ENCODE assay signal across 16 cellular contexts in genomic region chr10:46553238-46554049, GRCh38. TPM values are rescaled to one million over a fixed set of nuclear protein-coding genes. Genes with fewer than 3 reads are reported as not detected.
DNase-seq lines count a peak whose midpoint lies in the region; ATAC-seq, FAIRE-seq and TF ChIP-seq lines count a peak whose summit lies in the region.
"Had no signal": no experiment of that assay in that cellular context is flagged by ENCODE, and none has a peak within 500 bp of the region (broad histone marks: within the 10 kb centered on the region; RNA-seq: fewer than 3 reads in every experiment).

No MANE protein-coding gene starts in this region.

- no peaks in the 10 kb centered on the region for H3K36me3 ChIP-seq in sigmoid colon
- H3K36me3 ChIP-seq: esophagus muscularis mucosa had no signal

- H3K36me3 Mint-ChIP-seq in activated CD4-positive, alpha-beta memory T cell treated with anti-CD3 and anti-CD28 coated beads for 36 hours, result no peaks in the 10 kb centered on the region
- H3K36me3 Mint-ChIP-seq: activated naive CD4-positive, alpha-beta T cell treated with anti-CD3 and anti-CD28 coated beads, Interleukin-2, amount 50 U/mL, for 24 hours had no signal

- WGBS in sigmoid colon, 2 donors, result 65 to 79% methylated on average over 2 of the region's 2 CpGs

- peaks cover 7% of the 10 kb centered on the region for H3K4me1 Mint-ChIP-seq in activated CD4-positive, alpha-beta memory T cell treated with anti-CD3 and anti-CD28 coated beads for 36 hours (ENCODE audit: low read depth)

- H3K27ac ChIP-seq in sigmoid colon, result no peak overlapping the region
- H3K27ac ChIP-seq: esophagus muscularis mucosa had no signal

- POLR2A ChIA-PET in activated CD4-positive, alpha-beta memory T cell treated with anti-CD3 and anti-CD28 coated beads for 36 hours (lab: Charles Lee), result no interaction called here

- no peaks in the 10 kb centered on the region for H3K9me3 ChIP-seq in sigmoid colon
- H3K9me3 ChIP-seq: Caco-2, esophagus muscularis mucosa had no signal

- CTCF ChIA-PET in activated CD4-positive, alpha-beta memory T cell treated with anti-CD3 and anti-CD28 coated beads for 36 hours (lab: Charles Lee), result no interaction called here

- TF ChIP-seq CTCF in sigmoid colon (IDR thresholded peaks at IDR 0.05), result no peak

- ATAC-seq in GM21717 (IDR thresholded peaks at IDR 0.05; ENCODE audit: unreplicated experiment), result no peak
- no peak for ATAC-seq in GM21390 (IDR thresholded peaks at IDR 0.05; ENCODE audit: unreplicated experiment)
- ATAC-seq: SK-N-SH treated with all-trans-retinoic acid at 6 μM for 48 hours had no signal

- H3K27me3 ChIP-seq in sigmoid colon, result peaks cover 22 to 42% (median 31%) of the 10 kb centered on the region in 3 donors

- H3K4me3 Mint-ChIP-seq in activated CD4-positive, alpha-beta memory T cell treated with anti-CD3 and anti-CD28 coated beads for 36 hours, result no peak overlapping the region
- H3K4me3 Mint-ChIP-seq: activated B cell treated with CpG ODN at 0.5 μM for 24 hours; activated naive CD4-positive, alpha-beta T cell treated with anti-CD3 and anti-CD28 coated beads, Interleukin-2, amount 50 U/mL, for 24 hours; memory B cell had no signal

- TF ChIP-seq EP300 in sigmoid colon (IDR thresholded peaks at IDR 0.05), result no peak

- no peak for TF ChIP-seq POLR2A in GM12891 (IDR thresholded peaks at IDR 0.05; ENCODE audit: low read depth, low read length)
- TF ChIP-seq POLR2A in sigmoid colon (IDR thresholded peaks at IDR 0.05), result no peak

- DNase-seq in GM12891 (ENCODE audit: insufficient read length, low spot score) (peak; percentile 19), islet precursor cell (peak; percentile 59), sigmoid colon (peak; percentile 66), NCI-H82 treated with DMSO at 0.1 percent for 48 hours (lab: John Stamatoyannopoulos, UW; ENCODE audit: unreplicated experiment) (no peak)
- peak; percentile 11 for DNase-seq in activated CD4-positive, alpha-beta memory T cell treated with anti-CD3 and anti-CD28 coated beads for 36 hours
- DNase-seq: activated B cell treated with CpG ODN at 0.5 μM for 24 hours, cerebellar nuclear complex, KBM-7, NCI-H1930 had no signal

- peaks cover 6% of the 10 kb centered on the region for H3K27me3 Mint-ChIP-seq in activated CD4-positive, alpha-beta memory T cell treated with anti-CD3 and anti-CD28 coated beads for 36 hours

- no peak overlapping the region for H3K4me3 ChIP-seq in sigmoid colon
- H3K4me3 ChIP-seq: esophagus muscularis mucosa had no signal

- no peak for FAIRE-seq in GM12891 (lab: Jason Lieb, UNC)

- H3K27ac Mint-ChIP-seq in activated CD4-positive, alpha-beta memory T cell treated with anti-CD3 and anti-CD28 coated beads for 36 hours, result no peak overlapping the region
- H3K27ac Mint-ChIP-seq: activated B cell treated with CpG ODN at 0.5 μM for 24 hours; activated naive CD4-positive, alpha-beta T cell treated with anti-CD3 and anti-CD28 coated beads, Interleukin-2, amount 50 U/mL, for 24 hours; memory B cell had no signal

- no peaks in the 10 kb centered on the region for H3K9me3 Mint-ChIP-seq in activated CD4-positive, alpha-beta memory T cell treated with anti-CD3 and anti-CD28 coated beads for 36 hours
- H3K9me3 Mint-ChIP-seq: activated B cell treated with CpG ODN at 0.5 μM for 24 hours; activated naive CD4-positive, alpha-beta T cell treated with anti-CD3 and anti-CD28 coated beads, Interleukin-2, amount 50 U/mL, for 24 hours; memory B cell had no signal

- intact Hi-C loops in activated CD4-positive, alpha-beta memory T cell treated with anti-CD3 and anti-CD28 coated beads for 36 hours (cut with micrococcal nuclease), result no loop called here
- intact Hi-C loops in sigmoid colon (cut with DNase I), result no loop called here

- peaks cover 0 to 13% (median 12%) of the 10 kb centered on the region in 4 donors for H3K4me1 ChIP-seq in sigmoid colon

TF ChIP-seq in GM12891, 5 proteins besides CTCF, POLR2A, EP300 and RAD21:
- no peak for TF ChIP-seq POU2F2 (IDR thresholded peaks at IDR 0.05; ENCODE audit: low read depth, low read length)
- TF ChIP-seq SPI1 (IDR thresholded peaks at IDR 0.05; ENCODE audit: low read depth, low read length), result no peak
- TF ChIP-seq POLR2AphosphoS5 (IDR thresholded peaks at IDR 0.05; ENCODE audit: low read depth, low read length), result no peak
- no peak for TF ChIP-seq PAX5 (IDR thresholded peaks at IDR 0.05; ENCODE audit: insufficient read depth, low read length, severe bottlenecking)
- no peak for TF ChIP-seq TAF1 (IDR thresholded peaks at IDR 0.05; ENCODE audit: low read depth, low read length)

RNA-seq across cellular contexts. Expression of gene GPRIN2, which starts 3.0 kb away (rescaled TPM):
- polyA plus RNA-seq in GM12891 (2012; ENCODE audit: low read depth, missing spikeins), result not detected
- not detected for total RNA-seq in activated CD4-positive, alpha-beta memory T cell treated with anti-CD3 and anti-CD28 coated beads for 36 hours
- total RNA-seq in sigmoid colon, result 1 to 10 TPM in 1 of 4 donors, under 1 TPM in 2, not detected in 1; 0.16 to 1.4 (median 0.27) TPM
- 10 to 100 TPM; 21.7 to 30.0 (median 21.8) TPM for polyA plus RNA-seq in sigmoid colon
- total RNA-seq: activated B cell treated with CpG ODN at 0.5 μM for 24 hours had no signal

RNA-seq across cellular contexts. Expression of gene SYT15, which starts 25.5 kb away (rescaled TPM):
- 0.08 TPM for polyA plus RNA-seq in GM12891 (2012; ENCODE audit: low read depth, missing spikeins)
- total RNA-seq in activated CD4-positive, alpha-beta memory T cell treated with anti-CD3 and anti-CD28 coated beads for 36 hours, result under 1 TPM; 0.51 to 0.71 TPM
- total RNA-seq in sigmoid colon, result 1 to 10 TPM in 2 of 4 donors, under 1 TPM in 2; 0.81 to 1.4 (median 1.0) TPM
- polyA plus RNA-seq in sigmoid colon, result 1 to 10 TPM; 1.2 to 1.7 (median 1.2) TPM
